Comparison of ENCODE assay signal across 9 cellular contexts in genomic region chr17:55743103-55743679, GRCh38.
DNase-seq lines count a peak whose midpoint lies in the region; ATAC-seq lines count a peak whose summit lies in the region.
"Had no signal": no experiment of that assay in that cellular context is flagged by ENCODE, and none has a peak within 500 bp of the region (broad histone marks: within the 10 kb centered on the region; RNA-seq: fewer than 3 reads in every experiment).

No MANE protein-coding gene starts in this region.

- ATAC-seq in GM18517 (IDR thresholded peaks at IDR 0.05; ENCODE audit: unreplicated experiment) (peak; percentile 41), HG02642 (IDR thresholded peaks at IDR 0.05; ENCODE audit: poor library complexity, unreplicated experiment) (peak; percentile 32)

- DNase-seq in NCI-H510A (lab: John Stamatoyannopoulos, UW) (peak; percentile 39), kidney glomerular epithelial cell (lab: John Stamatoyannopoulos, UW) (peak; percentile 22), midbrain (lab: John Stamatoyannopoulos, UW) (no peak), GM03348 (ENCODE audit: low spot score) (no peak), MV-4-11 (lab: John Stamatoyannopoulos, UW) (no peak)
- DNase-seq in activated effector memory CD4-positive, alpha-beta T cell treated with anti-CD3 and anti-CD28 coated beads, Interleukin-2, amount 50 U/mL, for 16 hours = no peak
- DNase-seq: activated naive CD8-positive, alpha-beta T cell treated with anti-CD3 and anti-CD28 coated beads, Interleukin-2, amount 10 ng/mL, durations not matched to agents 7 days and 5 days had no signal

Comparison
In these comparisons a context has a peak if more than half of its experiments do, and no peak if none do; other contexts are left out.
1. DNase-seq: peak in NCI-H510A (single experiment) and kidney glomerular epithelial cell (single experiment); none in midbrain (single experiment), activated effector memory CD4-positive, alpha-beta T cell treated with anti-CD3 and anti-CD28 coated beads, Interleukin-2, amount 50 U/mL, for 16 hours (single experiment), GM03348 (single experiment) and MV-4-11 (single experiment).